ENCODE assay signal across 8 cellular contexts in the genomic region with DNA sequence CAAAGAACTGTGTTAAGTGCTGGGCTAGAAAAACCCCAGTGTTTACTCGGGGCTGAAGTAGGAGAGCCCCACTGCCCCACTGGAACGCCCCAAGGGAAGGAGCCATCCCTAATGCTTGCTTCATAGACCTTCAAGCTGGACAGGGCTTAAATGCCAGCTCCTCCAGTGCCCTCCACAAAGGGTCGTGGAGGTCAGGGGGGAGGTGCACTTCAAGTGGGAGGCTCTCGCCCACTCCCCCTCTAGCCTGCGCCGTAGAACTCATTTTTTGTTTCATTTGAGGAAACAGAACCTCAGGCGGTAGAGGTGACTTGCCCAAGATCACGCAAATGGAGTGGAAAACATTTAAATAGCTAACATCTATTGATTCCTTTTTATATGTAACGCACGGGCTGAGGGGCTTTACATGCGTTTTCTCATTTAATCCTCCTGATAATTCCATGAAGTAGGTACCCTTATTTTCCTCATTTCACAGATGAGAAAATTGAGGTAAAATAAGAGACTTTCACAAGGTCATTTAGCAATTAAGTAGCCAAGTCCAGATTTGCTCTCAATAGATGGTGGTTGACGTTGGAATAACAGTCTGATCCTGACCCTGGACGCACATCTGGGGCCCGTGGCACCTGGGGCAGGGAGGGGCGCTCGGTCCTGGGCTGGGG. TPM values are rescaled to one million over a fixed set of nuclear protein-coding genes. Genes with fewer than 3 reads are reported as not detected.
DNase-seq lines count a peak whose midpoint lies in the region; ATAC-seq and TF ChIP-seq lines count a peak whose summit lies in the region.

No MANE protein-coding gene starts in this region.

- peak overlapping the region; percentile 86 for H3K27ac Mint-ChIP-seq in activated naive CD8-positive, alpha-beta T cell treated with anti-CD3 and anti-CD28 coated beads, Interleukin-2, amount 50 U/mL, for 24 hours

- TF ChIP-seq EP300 in upper lobe of left lung (IDR thresholded peaks at IDR 0.05), result no peak

- 27% methylated on average over 16 of the region's 16 CpGs for WGBS in right lobe of liver (ENCODE audit: insufficient coverage, low coverage, low lambda C conversion rate, missing lambda C conversion rate)
- WGBS in upper lobe of left lung, 2 donors, result 23 to 37% methylated on average over 14 to 16 of the region's 16 CpGs

- H3K4me1 ChIP-seq in cardiac muscle cell (ENCODE audit: low read depth), result no peaks in the 10 kb centered on the region
- peaks cover 0 to 4% (median 0%) of the 10 kb centered on the region in 4 donors for H3K4me1 ChIP-seq in right lobe of liver
- H3K4me1 ChIP-seq in upper lobe of left lung, result peaks cover 6 to 26% (median 7%) of the 10 kb centered on the region in 4 donors

- H3K36me3 ChIP-seq in cardiac muscle cell, result no peaks in the 10 kb centered on the region
- no peaks in the 10 kb centered on the region for H3K36me3 ChIP-seq in right lobe of liver
- H3K36me3 ChIP-seq in upper lobe of left lung, result no peaks in the 10 kb centered on the region

- TF ChIP-seq CTCF in cardiac muscle cell (IDR thresholded peaks at IDR 0.05; ENCODE audit: low read depth, low read length), result no peak
- no peak for TF ChIP-seq CTCF in right lobe of liver (IDR thresholded peaks at IDR 0.05)
- TF ChIP-seq CTCF in upper lobe of left lung (IDR thresholded peaks at IDR 0.05), result no peak

- H3K27me3 Mint-ChIP-seq in activated naive CD8-positive, alpha-beta T cell treated with anti-CD3 and anti-CD28 coated beads, Interleukin-2, amount 50 U/mL, for 24 hours, result no peaks in the 10 kb centered on the region

- no peaks in the 10 kb centered on the region for H3K9me3 Mint-ChIP-seq in activated naive CD8-positive, alpha-beta T cell treated with anti-CD3 and anti-CD28 coated beads, Interleukin-2, amount 50 U/mL, for 24 hours

- H3K27ac ChIP-seq in cardiac muscle cell (no peak overlapping the region), right lobe of liver (no peak overlapping the region), upper lobe of left lung (peak overlapping the region in 2 of 4 donors; percentile 24 to 82)

- intact Hi-C loops in left ventricle myocardium superior (cut with micrococcal nuclease), result no loop called here
- intact Hi-C loops in right lobe of liver (cut with DNase I), result no loop called here

- TF ChIP-seq POLR2A in right lobe of liver (IDR thresholded peaks at IDR 0.05) (no peak), upper lobe of left lung (IDR thresholded peaks at IDR 0.05) (no peak)

- peak overlapping the region; percentile 95 for H3K4me3 ChIP-seq in cardiac muscle cell
- peak overlapping the region; percentile 67 to 85 (median 83) for H3K4me3 ChIP-seq in right lobe of liver
- peak overlapping the region in 3 of 4 donors; percentile 72 to 97 (median 74) for H3K4me3 ChIP-seq in upper lobe of left lung

- no peak for ATAC-seq in left ventricle myocardium superior
- no peak for ATAC-seq in activated naive CD8-positive, alpha-beta T cell treated with anti-CD3 and anti-CD28 coated beads, Interleukin-2, amount 50 U/mL, for 24 hours
- no peak for ATAC-seq in right lobe of liver
- no peak for ATAC-seq in upper lobe of left lung (ENCODE audit: low FRiP score in 2 of 2)
- no peak for ATAC-seq in GM19467 (IDR thresholded peaks at IDR 0.05; ENCODE audit: unreplicated experiment)

- peak overlapping the region; percentile 93 for H3K4me3 Mint-ChIP-seq in activated naive CD8-positive, alpha-beta T cell treated with anti-CD3 and anti-CD28 coated beads, Interleukin-2, amount 50 U/mL, for 24 hours

- peaks cover 50% of the 10 kb centered on the region for H3K4me1 Mint-ChIP-seq in activated naive CD8-positive, alpha-beta T cell treated with anti-CD3 and anti-CD28 coated beads, Interleukin-2, amount 50 U/mL, for 24 hours

- no peak for DNase-seq in cardiac muscle cell (ENCODE audit: low read depth in 1 of 2, low spot score in 1 of 2)
- no peak for DNase-seq in left ventricle myocardium superior
- DNase-seq in activated naive CD8-positive, alpha-beta T cell treated with anti-CD3 and anti-CD28 coated beads, Interleukin-2, amount 50 U/mL, for 24 hours, result no peak
- no peak for DNase-seq in right lobe of liver
- DNase-seq in upper lobe of left lung, result no peak
- DNase-seq in NCI-H345 (lab: John Stamatoyannopoulos, UW), result no peak
- no peak for DNase-seq in NCI-H774 (lab: John Stamatoyannopoulos, UW)

- H3K36me3 Mint-ChIP-seq in activated naive CD8-positive, alpha-beta T cell treated with anti-CD3 and anti-CD28 coated beads, Interleukin-2, amount 50 U/mL, for 24 hours (ENCODE audit: low read depth), result peaks cover 24% of the 10 kb centered on the region

- H3K27me3 ChIP-seq in cardiac muscle cell, result peaks cover 11% of the 10 kb centered on the region
- H3K27me3 ChIP-seq in right lobe of liver, result no peaks in the 10 kb centered on the region
- H3K27me3 ChIP-seq in upper lobe of left lung, result no peaks in the 10 kb centered on the region

- H3K9me3 ChIP-seq in cardiac muscle cell (ENCODE audit: low read depth) (no peaks in the 10 kb centered on the region), right lobe of liver (no peaks in the 10 kb centered on the region), upper lobe of left lung (no peaks in the 10 kb centered on the region)

RNA-seq across cellular contexts. Expression of a gene that starts 0.5 kb away (rescaled TPM):
- total RNA-seq in cardiac muscle cell (8.2 and 10.4 TPM in 2 replicates), left ventricle myocardium superior (5.9 TPM), right lobe of liver (1 to 10 TPM in 5 of 6 experiments, under 1 TPM in 1; 0.73 to 4.2 (median 2.2) TPM), upper lobe of left lung (10 to 100 TPM in 4 of 6 donors, 1 to 10 TPM in 2; 6.3 to 28.6 (median 11.1) TPM)
- 19.2 and 25.7 TPM in 2 replicates for polyA plus RNA-seq in cardiac muscle cell

RNA-seq across cellular contexts. Expression of a gene that starts 55.9 kb away (rescaled TPM):
- total RNA-seq in cardiac muscle cell, result not detected in 2 replicates
- polyA plus RNA-seq in cardiac muscle cell, result not detected in 2 replicates
- total RNA-seq in left ventricle myocardium superior, result not detected
- total RNA-seq in right lobe of liver, result not detected
- total RNA-seq in upper lobe of left lung, result under 1 TPM in 1 of 6 donors, not detected in 5; 0.14 TPM
